Comparison of ENCODE assay signal across 9 cellular contexts in the genomic region with DNA sequence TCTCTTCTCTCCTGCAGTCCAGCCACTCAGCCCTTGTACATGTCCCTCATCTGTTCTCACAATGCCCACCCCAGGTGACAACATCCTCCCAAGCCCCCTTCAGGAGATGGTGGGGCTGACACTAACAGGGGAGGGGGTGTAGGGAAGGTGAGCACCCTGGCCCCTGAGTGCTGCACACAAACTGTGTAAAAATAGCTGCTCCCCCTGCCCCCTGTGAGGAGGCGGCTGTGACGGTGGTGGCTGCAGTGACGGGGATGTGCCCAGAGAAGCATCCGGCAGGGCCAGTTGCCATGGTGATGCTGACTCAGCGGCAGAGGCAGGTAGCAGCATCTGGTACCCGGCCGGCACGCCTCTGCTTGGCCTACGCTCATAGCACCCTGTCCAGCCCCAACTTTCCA. TPM values are rescaled to one million over a fixed set of nuclear protein-coding genes. Genes with fewer than 3 reads are reported as not detected.
DNase-seq lines count a peak whose midpoint lies in the region; ATAC-seq and TF ChIP-seq lines count a peak whose summit lies in the region.
"Had no signal": no experiment of that assay in that cellular context is flagged by ENCODE, and none has a peak within 500 bp of the region (broad histone marks: within the 10 kb centered on the region; RNA-seq: fewer than 3 reads in every experiment).

No MANE protein-coding gene starts in this region.

- peaks cover 6% of the 10 kb centered on the region for H3K4me1 Mint-ChIP-seq in glutamatergic neuron (ENCODE audit: low read depth, unreplicated experiment)

- H3K27ac Mint-ChIP-seq in glutamatergic neuron (ENCODE audit: unreplicated experiment), result no peak overlapping the region

- peaks cover 8% of the 10 kb centered on the region for H3K27me3 Mint-ChIP-seq in glutamatergic neuron (ENCODE audit: unreplicated experiment)

- TF ChIP-seq CTCF in glutamatergic neuron (IDR thresholded peaks at IDR 0.05; ENCODE audit: partially characterized antibody, unreplicated experiment), result no peak

- no peak overlapping the region for H3K4me3 Mint-ChIP-seq in glutamatergic neuron (ENCODE audit: unreplicated experiment)

- H3K36me3 Mint-ChIP-seq in glutamatergic neuron (ENCODE audit: unreplicated experiment), result peaks cover 4% of the 10 kb centered on the region

- H3K9me3 Mint-ChIP-seq in glutamatergic neuron (ENCODE audit: unreplicated experiment), result peaks cover 3% of the 10 kb centered on the region

- no peak for ATAC-seq in HG03196 (IDR thresholded peaks at IDR 0.05; ENCODE audit: unreplicated experiment)
- ATAC-seq in GM21423 (IDR thresholded peaks at IDR 0.05; ENCODE audit: unreplicated experiment), result no peak
- ATAC-seq: left lung had no signal

- DNase-seq in DMS 273 (lab: John Stamatoyannopoulos, UW; ENCODE audit: unreplicated experiment) (peak; percentile 71), DMS 273 treated with DMSO at 0.1 percent for 48 hours (lab: John Stamatoyannopoulos, UW) (no peak), glutamatergic neuron (peak; percentile 51), foreskin melanocyte (no peak)
- peak; percentile 97 for DNase-seq in activated CD8-positive, alpha-beta memory T cell treated with anti-CD3 and anti-CD28 coated beads, Interleukin-2, amount 50 U/mL, for 4 hours
- DNase-seq in stimulated activated CD4-positive, alpha-beta T cell treated with anti-CD3 and anti-CD28 coated beads, Interleukin-1b, Interleukin-23, amount 100 ng/mL, for 4 hours (ENCODE audit: low read depth in 2 of 2), result peak; percentile 88 to 90

RNA-seq across cellular contexts. Expression of gene JUND, which starts 13.0 kb away (rescaled TPM):
- 341 TPM for total RNA-seq in glutamatergic neuron (ENCODE audit: unreplicated experiment)

RNA-seq across cellular contexts. Expression of gene IQCN, which starts 20.2 kb away (rescaled TPM):
- total RNA-seq in glutamatergic neuron (ENCODE audit: unreplicated experiment), result 23.6 TPM

RNA-seq across cellular contexts. Expression of gene LSM4, which starts 28.4 kb away (rescaled TPM):
- 137 TPM for total RNA-seq in glutamatergic neuron (ENCODE audit: unreplicated experiment)

RNA-seq across cellular contexts. Expression of gene PGPEP1, which starts 45.9 kb away (rescaled TPM):
- 25.6 TPM for total RNA-seq in glutamatergic neuron (ENCODE audit: unreplicated experiment)

Comparison
In these comparisons a context has a peak if more than half of its experiments do, and no peak if none do; other contexts are left out.
1. DNase-seq: peak in DMS 273 (single experiment), activated CD8-positive, alpha-beta memory T cell treated with anti-CD3 and anti-CD28 coated beads, Interleukin-2, amount 50 U/mL, for 4 hours (single experiment), glutamatergic neuron (single experiment) and stimulated activated CD4-positive, alpha-beta T cell treated with anti-CD3 and anti-CD28 coated beads, Interleukin-1b, Interleukin-23, amount 100 ng/mL, for 4 hours (2 of 2); none in DMS 273 treated with DMSO at 0.1 percent for 48 hours (single experiment) and foreskin melanocyte (single experiment).